In the genomic region with DNA sequence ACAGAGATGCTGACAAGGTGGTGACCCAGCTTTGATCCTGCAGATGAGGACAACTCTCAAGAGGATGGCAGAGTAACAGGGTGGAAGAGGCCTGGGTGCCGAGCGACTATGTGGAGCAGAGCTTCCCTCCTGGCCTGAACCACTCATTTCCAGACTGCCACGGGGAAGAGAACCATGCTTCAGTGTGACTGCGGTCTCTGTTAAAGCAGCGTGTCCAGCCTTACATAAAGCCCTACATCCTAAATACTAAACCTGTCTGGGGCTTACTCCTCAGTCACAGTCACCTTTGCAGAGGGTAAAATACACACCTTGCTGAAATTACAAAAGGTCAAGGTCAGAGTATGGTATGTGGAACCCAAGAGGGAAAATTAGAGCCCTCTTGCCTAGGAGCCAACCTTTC, we compare ENCODE assay signal across 24 cellular contexts.
A peak's percentile ranks its signal among the peaks of the same experiment; 100 is the strongest.
DNase-seq lines count a peak whose midpoint lies in the region; ATAC-seq and TF ChIP-seq lines count a peak whose summit lies in the region.
"Had no signal": no experiment of that assay in that cellular context is flagged by ENCODE, and none has a peak within 500 bp of the region (broad histone marks: within the 10 kb centered on the region; RNA-seq: fewer than 3 reads in every experiment).

No MANE protein-coding gene starts in this region.

- H3K36me3 ChIP-seq in OCI-LY3 (replicated peaks; ENCODE audit: low read depth, low read length): no peaks in the 10 kb centered on the region
- H3K36me3 ChIP-seq in esophagus muscularis mucosa: no peaks in the 10 kb centered on the region
- H3K36me3 ChIP-seq in smooth muscle cell (ENCODE audit: low read depth): no peaks in the 10 kb centered on the region
- no peaks in the 10 kb centered on the region for H3K36me3 ChIP-seq in GM23248 (ENCODE audit: low read depth)
- H3K36me3 ChIP-seq: BE2C, BLaER1 had no signal

- H3K9me2 ChIP-seq in GM23248 (ENCODE audit: insufficient read depth): no peaks in the 10 kb centered on the region

- TF ChIP-seq POLR2A in esophagus muscularis mucosa (IDR thresholded peaks at IDR 0.05; ENCODE audit: low read depth): no peak

- H2AFZ ChIP-seq in OCI-LY3 (ENCODE audit: low read depth, low read length): peak overlapping the region; percentile 81
- H2AFZ ChIP-seq in smooth muscle cell (ENCODE audit: low read depth): no peak overlapping the region
- H2AFZ ChIP-seq in GM23248: no peak overlapping the region

- H3K9me3 ChIP-seq in OCI-LY3 (ENCODE audit: insufficient read depth, low read length): no peaks in the 10 kb centered on the region
- no peaks in the 10 kb centered on the region for H3K9me3 ChIP-seq in esophagus muscularis mucosa
- no peaks in the 10 kb centered on the region for H3K9me3 ChIP-seq in smooth muscle cell (replicated peaks; ENCODE audit: low read depth)
- no peaks in the 10 kb centered on the region for H3K9me3 ChIP-seq in GM23248 (ENCODE audit: low read depth)
- H3K9me3 ChIP-seq: BE2C, BLaER1 had no signal

- no peaks in the 10 kb centered on the region for H3K79me2 ChIP-seq in OCI-LY3 (ENCODE audit: low read length)
- no peaks in the 10 kb centered on the region for H3K79me2 ChIP-seq in smooth muscle cell (ENCODE audit: low read depth)
- no peaks in the 10 kb centered on the region for H3K79me2 ChIP-seq in GM23248 (ENCODE audit: insufficient read depth)

- H3K27ac ChIP-seq in OCI-LY3 (ENCODE audit: low read length) (no peak overlapping the region), coronary artery (no peak overlapping the region), esophagus muscularis mucosa (replicated peaks in 1 of 4) (no peak overlapping the region), smooth muscle cell (ENCODE audit: low read depth) (peak overlapping the region; percentile 78), GM23248 (no peak overlapping the region)
- H3K27ac ChIP-seq: BLaER1 had no signal

- peaks cover 7% of the 10 kb centered on the region for H3F3A ChIP-seq in smooth muscle cell (ENCODE audit: low read depth)
- H3F3A ChIP-seq in GM23248 (ENCODE audit: insufficient read depth): peaks cover 45% of the 10 kb centered on the region

- H3K4me1 ChIP-seq in OCI-LY3 (ENCODE audit: low read length) (peaks cover 27% of the 10 kb centered on the region), esophagus muscularis mucosa (peaks cover 0 to 5% (median 2%) of the 10 kb centered on the region in 4 donors), smooth muscle cell (ENCODE audit: low read depth) (no peaks in the 10 kb centered on the region), GM23248 (ENCODE audit: insufficient read depth) (peaks cover 48% of the 10 kb centered on the region)
- H3K4me1 ChIP-seq: BE2C, BLaER1 had no signal

- no peak for TF ChIP-seq EP300 in esophagus muscularis mucosa (IDR thresholded peaks at IDR 0.05)

- TF ChIP-seq CTCF in OCI-LY3 (IDR thresholded peaks at IDR 0.05; ENCODE audit: low read depth, low read length) (no peak), coronary artery (IDR thresholded peaks at IDR 0.05) (no peak), esophagus muscularis mucosa (IDR thresholded peaks at IDR 0.05) (no peak), smooth muscle cell (IDR thresholded peaks at IDR 0.05; ENCODE audit: borderline replicate concordance, insufficient read depth, poor library complexity, severe bottlenecking) (no peak)

- no peak for ATAC-seq in GM19452 (IDR thresholded peaks at IDR 0.05; ENCODE audit: unreplicated experiment)
- ATAC-seq: GM12878 had no signal

- intact Hi-C loops in esophagus muscularis mucosa (cut with DNase I): no loop called here

- 88% methylated on average over 5 of the region's 5 CpGs for WGBS in esophagus muscularis mucosa
- 99% methylated on average over 5 of the region's 5 CpGs for WGBS in smooth muscle cell (ENCODE audit: low lambda C conversion rate)
- 95 to 99% methylated on average over 5 of the region's 5 CpGs for WGBS in GM23248 (ENCODE audit: low coverage in 1 of 2, low lambda C conversion rate in 2 of 2, missing lambda C conversion rate in 2 of 2), 2 experiments

- DNase-seq in coronary artery (ENCODE audit: low spot score) (peak; percentile 40), esophagus muscularis mucosa (ENCODE audit: extremely low spot score) (peak; percentile 70), smooth muscle cell (lab: John Stamatoyannopoulos, UW; ENCODE audit: unreplicated experiment) (no peak), NCI-H2107 (lab: John Stamatoyannopoulos, UW) (no peak), GM23248 (no peak)
- DNase-seq: 8988T; ACHN; BE2C; C1 segment of cervical spinal cord; CD4-positive, alpha-beta memory T cell; CD4-positive, CD25-positive, alpha-beta regulatory T cell; CD8-positive, alpha-beta memory T cell; COR-L47; DMS 273 treated with DMSO at 0.1 percent for 48 hours; DMS153; DMS53; DMS79; DND-41; EL; GDM1 had no signal

- H4K20me1 ChIP-seq in OCI-LY3 (ENCODE audit: insufficient read depth, low read length) (no peaks in the 10 kb centered on the region), smooth muscle cell (ENCODE audit: low read depth) (no peaks in the 10 kb centered on the region), GM23248 (ENCODE audit: insufficient read depth) (no peaks in the 10 kb centered on the region)
- H4K20me1 ChIP-seq: BLaER1 had no signal

- H3K4me2 ChIP-seq in OCI-LY3 (ENCODE audit: low read length) (peak overlapping the region; percentile 69), smooth muscle cell (no peak overlapping the region), GM23248 (ENCODE audit: unreplicated experiment) (no peak overlapping the region)
- H3K4me2 ChIP-seq: BLaER1 had no signal

- H3K9ac ChIP-seq in OCI-LY3 (ENCODE audit: low read length): no peak overlapping the region
- no peak overlapping the region for H3K9ac ChIP-seq in smooth muscle cell (ENCODE audit: low read depth)
- no peak overlapping the region for H3K9ac ChIP-seq in GM23248
- H3K9ac ChIP-seq: BLaER1 had no signal

- in situ Hi-C loops in GM23248 (cut with MboI): no loop called here

- H3K4me3 ChIP-seq in OCI-LY3 (ENCODE audit: low read length) (peak overlapping the region; percentile 53), coronary artery (no peak overlapping the region), esophagus muscularis mucosa (no peak overlapping the region), smooth muscle cell (no peak overlapping the region), GM23248 (no peak overlapping the region)
- H3K4me3 ChIP-seq: BLaER1, GM12878 had no signal

- H3K27me3 ChIP-seq in OCI-LY3 (ENCODE audit: low read depth, low read length) (no peaks in the 10 kb centered on the region), esophagus muscularis mucosa (no peaks in the 10 kb centered on the region), smooth muscle cell (ENCODE audit: low read depth) (no peaks in the 10 kb centered on the region), GM23248 (replicated peaks; ENCODE audit: insufficient read depth) (no peaks in the 10 kb centered on the region)
- H3K27me3 ChIP-seq: BE2C, BLaER1 had no signal

Comparison
In these comparisons a context has a peak if more than half of its experiments do, and no peak if none do; other contexts are left out.
1. DNase-seq: peak in coronary artery (single experiment) and esophagus muscularis mucosa (single experiment); none in smooth muscle cell (single experiment), NCI-H2107 (single experiment) and GM23248 (single experiment).